Comparison of ENCODE assay signal across 1 cellular context in genomic region chr20:50929299-50930138, GRCh38.
TF ChIP-seq lines count a peak whose summit lies in the region.

No MANE protein-coding gene starts in this region.

TF ChIP-seq in K562, 482 proteins besides CTCF, POLR2A, EP300 and RAD21 (continued from another document and continues in another):
- peak; percentile 38; the same call in 1 of the 2 replicates for TF ChIP-seq ZBTB43 (CRISPR knock-in tag; IDR thresholded peaks at IDR 0.05)
- TF ChIP-seq CHD4 (IDR thresholded peaks at IDR 0.05; ENCODE audit: insufficient read depth, insufficient replicate concordance, low read depth, low read length, poor library complexity, severe bottlenecking): no peak
- peak; percentile 63; the same call in 1 of the 2 replicates for TF ChIP-seq CTBP1 (IDR thresholded peaks at IDR 0.05; ENCODE audit: borderline replicate concordance)
- no peak for TF ChIP-seq FOXJ3 (CRISPR knock-in tag; IDR thresholded peaks at IDR 0.05)
- peak; percentile 77 for TF ChIP-seq ZNF143 (CRISPR knock-in tag; IDR thresholded peaks at IDR 0.05)
- no peak for TF ChIP-seq RBM14 (IDR thresholded peaks at IDR 0.05; ENCODE audit: borderline replicate concordance, insufficient read depth, low read depth, low read length)
- TF ChIP-seq CREB5 (CRISPR knock-in tag; IDR thresholded peaks at IDR 0.05): no peak
- TF ChIP-seq E2F1 (CRISPR knock-in tag; IDR thresholded peaks at IDR 0.05): peak; percentile 56; the same call in 1 of the 2 replicates
- TF ChIP-seq CHD2 (IDR thresholded peaks at IDR 0.05; ENCODE audit: low read depth, low read length): peak; percentile 82
- no peak for TF ChIP-seq KLF10 (CRISPR knock-in tag; IDR thresholded peaks at IDR 0.05)
- TF ChIP-seq TAF7 (tag; IDR thresholded peaks at IDR 0.05): no peak
- TF ChIP-seq ZNF212 (CRISPR knock-in tag; IDR thresholded peaks at IDR 0.05): no peak
- TF ChIP-seq ATF7 (IDR thresholded peaks at IDR 0.05): peak; percentile 71; the same call in 1 of the 2 replicates
- peak; percentile 58; the same call in 1 of the 2 replicates for TF ChIP-seq THAP7 (CRISPR knock-in tag; IDR thresholded peaks at IDR 0.05)
- no peak for TF ChIP-seq DIDO1 (tag; IDR thresholded peaks at IDR 0.05; ENCODE audit: low read depth)
- TF ChIP-seq NCOA4 (IDR thresholded peaks at IDR 0.05; ENCODE audit: partially characterized antibody): no peak
- peak; percentile 25; the same call in 1 of the 2 replicates for TF ChIP-seq MBD2 (IDR thresholded peaks at IDR 0.05; ENCODE audit: borderline replicate concordance, low read depth)
- peak; percentile 77 for TF ChIP-seq HDGF (IDR thresholded peaks at IDR 0.05)
- TF ChIP-seq ZZZ3 (IDR thresholded peaks at IDR 0.05): 0 out of 2 replicates have a peak, but pooled peaks have one; percentile 55
- TF ChIP-seq SMARCB1 (IDR thresholded peaks at IDR 0.05; ENCODE audit: insufficient read length, low read depth): no peak
- TF ChIP-seq FOXA1 (IDR thresholded peaks at IDR 0.05; ENCODE audit: borderline replicate concordance): no peak
- TF ChIP-seq IRF1 (CRISPR knock-in tag; IDR thresholded peaks at IDR 0.05; ENCODE audit: borderline replicate concordance): no peak
- TF ChIP-seq POLR2G (IDR thresholded peaks at IDR 0.05; ENCODE audit: low read depth, low read length): 0 out of 2 replicates have a peak, but pooled peaks have one; percentile 18
- TF ChIP-seq MEF2D (tag; conservative IDR thresholded peaks at IDR 0.05; ENCODE audit: low read depth): no peak
- TF ChIP-seq ZNF444 (CRISPR knock-in tag; IDR thresholded peaks at IDR 0.05): no peak
- TF ChIP-seq ZNF274 (IDR thresholded peaks at IDR 0.05; ENCODE audit: borderline replicate concordance, low read depth, low read length): no peak
- TF ChIP-seq TSHZ1 (CRISPR knock-in tag; IDR thresholded peaks at IDR 0.05): no peak
- no peak for TF ChIP-seq HDAC6 (IDR thresholded peaks at IDR 0.05; ENCODE audit: low read depth, low read length)
- no peak for TF ChIP-seq NFE2L1 (tag; IDR thresholded peaks at IDR 0.05; ENCODE audit: borderline replicate concordance, low read depth)
- no peak; the same call in 1 of the 2 replicates for TF ChIP-seq ZNF41 (CRISPR knock-in tag; conservative IDR thresholded peaks at IDR 0.05)
- no peak for TF ChIP-seq PRMT5 (CRISPR knock-in tag; IDR thresholded peaks at IDR 0.05)
- no peak for TF ChIP-seq ZBTB5 (IDR thresholded peaks at IDR 0.05)
- no peak for TF ChIP-seq KHSRP (IDR thresholded peaks at IDR 0.05)
- TF ChIP-seq POLR2B (IDR thresholded peaks at IDR 0.05; ENCODE audit: low read depth, partially characterized antibody): no peak
- no peak for TF ChIP-seq ZNF165 (CRISPR knock-in tag; IDR thresholded peaks at IDR 0.05; ENCODE audit: borderline replicate concordance)
- TF ChIP-seq ZNF707 (CRISPR knock-in tag; conservative IDR thresholded peaks at IDR 0.05): no peak
- peak; percentile 98 for TF ChIP-seq ETV5 (CRISPR knock-in tag; IDR thresholded peaks at IDR 0.05; ENCODE audit: low read depth)
- peak; percentile 68 to 94 for TF ChIP-seq RCOR1 (IDR thresholded peaks at IDR 0.05; ENCODE audit: borderline replicate concordance in 1 of 2, low read depth in 2 of 2, low read length in 2 of 2)
- TF ChIP-seq FUS (optimal IDR thresholded peaks at IDR 0.05; ENCODE audit: low read depth, low read length): no peak
- TF ChIP-seq CBFA2T3 (IDR thresholded peaks at IDR 0.05): no peak; the same call in 1 of the 2 replicates
- TF ChIP-seq CREB1 (IDR thresholded peaks at IDR 0.05): peak; percentile 59
- peak; percentile 74 for TF ChIP-seq CREB1 (CRISPR knock-in tag; IDR thresholded peaks at IDR 0.05)
- TF ChIP-seq SAP30 (IDR thresholded peaks at IDR 0.05; ENCODE audit: borderline replicate concordance, insufficient read depth, low read depth, low read length, poor library complexity, severe bottlenecking): peak; percentile 24
- TF ChIP-seq MLLT1 (IDR thresholded peaks at IDR 0.05): peak in 1 of 2 experiments; percentile 79; a peak in 3 of 4 replicates
- no peak for TF ChIP-seq BRF2 (IDR thresholded peaks at IDR 0.05; ENCODE audit: borderline replicate concordance, insufficient read depth, insufficient read length)
- peak; percentile 54; the same call in 1 of the 2 replicates for TF ChIP-seq ZNF76 (CRISPR knock-in tag; IDR thresholded peaks at IDR 0.05; ENCODE audit: borderline replicate concordance)
- 0 out of 2 replicates have a peak, but pooled peaks have one; percentile 57 for TF ChIP-seq MIER1 (IDR thresholded peaks at IDR 0.05; ENCODE audit: low read depth)
- TF ChIP-seq ARID1B (IDR thresholded peaks at IDR 0.05): peak; percentile 51; the same call in 1 of the 2 replicates
- TF ChIP-seq ZNF583 (CRISPR knock-in tag; IDR thresholded peaks at IDR 0.05): no peak
- no peak for TF ChIP-seq ZBTB12 (CRISPR knock-in tag; IDR thresholded peaks at IDR 0.05)
